Comparison of ENCODE assay signal across 14 cellular contexts in genomic region chr12:24487606-24488005, GRCh38.
"Had no signal": no experiment of that assay in that cellular context is flagged by ENCODE, and none has a peak within 500 bp of the region (broad histone marks: within the 10 kb centered on the region; RNA-seq: fewer than 3 reads in every experiment).

No MANE protein-coding gene starts in this region.

- H3K36me3 Mint-ChIP-seq: immature natural killer cell, natural killer cell, WTC11 had no signal

- H3K27me3 ChIP-seq: upper lobe of right lung had no signal

- H3K9me3 ChIP-seq: mucosa of descending colon, upper lobe of right lung had no signal

- H3K4me3 Mint-ChIP-seq: activated naive CD8-positive, alpha-beta T cell treated with anti-CD3 and anti-CD28 coated beads, Interleukin-2, amount 50 U/mL, for 24 hours; activated T-helper 1 cell treated with anti-CD3 and anti-CD28 coated beads, Interleukin-12 subunit alpha, Interleukin-12 subunit beta, Interleukin-2, Interleukin-4 antibody, amounts not matched to agents 30 ng/mL and 10 ng/mL and 1 ng/mL, durations not matched to agents 14 hours and 24 hours and 36 hours; central memory CD8-positive, alpha-beta T cell; immature natural killer cell; natural killer cell; T-helper 17 cell; WTC11 had no signal

- ATAC-seq: activated naive CD8-positive, alpha-beta T cell treated with anti-CD3 and anti-CD28 coated beads, Interleukin-2, amount 50 U/mL, for 24 hours; mucosa of descending colon; natural killer cell; right cardiac atrium; T-helper 17 cell; upper lobe of right lung; WTC11 had no signal

- H3K27ac Mint-ChIP-seq: activated naive CD8-positive, alpha-beta T cell treated with anti-CD3 and anti-CD28 coated beads, Interleukin-2, amount 50 U/mL, for 24 hours; activated T-helper 1 cell treated with anti-CD3 and anti-CD28 coated beads, Interleukin-12 subunit alpha, Interleukin-12 subunit beta, Interleukin-2, Interleukin-4 antibody, amounts not matched to agents 30 ng/mL and 10 ng/mL and 1 ng/mL, durations not matched to agents 14 hours and 24 hours and 36 hours; immature natural killer cell; natural killer cell; T-helper 17 cell; WTC11 had no signal

- DNase-seq: activated CD4-positive, alpha-beta T cell treated with anti-CD3 and anti-CD28 coated beads for 48 hours; activated naive CD4-positive, alpha-beta T cell treated with Interleukin-2 at 50 U/mL for 16 hours; activated naive CD8-positive, alpha-beta T cell treated with anti-CD3 and anti-CD28 coated beads, Interleukin-2, amount 50 U/mL, for 24 hours; immature natural killer cell; mucosa of descending colon; natural killer cell; stimulated activated CD4-positive, alpha-beta T cell treated with anti-CD3 and anti-CD28 coated beads, Interleukin-2, amount 100 ng/mL, for 24 hours; stimulated activated naive CD4-positive, alpha-beta T cell; T-helper 17 cell; upper lobe of right lung had no signal

- H3K27me3 Mint-ChIP-seq: activated naive CD8-positive, alpha-beta T cell treated with anti-CD3 and anti-CD28 coated beads, Interleukin-2, amount 50 U/mL, for 24 hours; central memory CD8-positive, alpha-beta T cell; T-helper 17 cell had no signal

- H3K4me3 ChIP-seq: mucosa of descending colon, upper lobe of right lung had no signal

- H3K27ac ChIP-seq: upper lobe of right lung had no signal

- H3K4me1 ChIP-seq: upper lobe of right lung had no signal

- H3K9me3 Mint-ChIP-seq: activated naive CD8-positive, alpha-beta T cell treated with anti-CD3 and anti-CD28 coated beads, Interleukin-2, amount 50 U/mL, for 24 hours; activated T-helper 1 cell treated with anti-CD3 and anti-CD28 coated beads, Interleukin-12 subunit alpha, Interleukin-12 subunit beta, Interleukin-2, Interleukin-4 antibody, amounts not matched to agents 30 ng/mL and 10 ng/mL and 1 ng/mL, durations not matched to agents 14 hours and 24 hours and 36 hours; central memory CD8-positive, alpha-beta T cell; WTC11 had no signal

- H3K36me3 ChIP-seq: upper lobe of right lung had no signal

- H3K4me1 Mint-ChIP-seq: activated naive CD8-positive, alpha-beta T cell treated with anti-CD3 and anti-CD28 coated beads, Interleukin-2, amount 50 U/mL, for 24 hours; central memory CD8-positive, alpha-beta T cell; immature natural killer cell; natural killer cell; T-helper 17 cell had no signal
